In genomic region chr2:203783496-203784203, GRCh38 we compare ENCODE assay signal across 10 cellular contexts.
A peak's percentile ranks its signal among the peaks of the same experiment; 100 is the strongest.
DNase-seq lines count a peak whose midpoint lies in the region; ATAC-seq and TF ChIP-seq lines count a peak whose summit lies in the region.
"Had no signal": no experiment of that assay in that cellular context is flagged by ENCODE, and none has a peak within 500 bp of the region (broad histone marks: within the 10 kb centered on the region; RNA-seq: fewer than 3 reads in every experiment).

No MANE protein-coding gene starts in this region.

- no peak overlapping the region for H2AFZ ChIP-seq in trophoblast cell (ENCODE audit: insufficient read depth, low read length, poor library complexity)

- no peak overlapping the region for H4K12ac ChIP-seq in trophoblast cell (ENCODE audit: low read depth, low read length)

- no peak overlapping the region for H2AK5ac ChIP-seq in trophoblast cell (ENCODE audit: low read length)

- H3K4me2 ChIP-seq in trophoblast cell (ENCODE audit: low read length) = no peak overlapping the region

- ATAC-seq in HG02870 (IDR thresholded peaks at IDR 0.05; ENCODE audit: unreplicated experiment) (no peak), HG03520 (IDR thresholded peaks at IDR 0.05; ENCODE audit: unreplicated experiment) (no peak)

- H2BK12ac ChIP-seq in trophoblast cell (ENCODE audit: low read length) = peak overlapping the region; percentile 24

- no CpG with 5 or more reads among the region's 4 CpGs for WGBS in trophoblast cell (ENCODE audit: extremely low coverage, insufficient coverage, insufficient read length)

- no peak overlapping the region for H3K23ac ChIP-seq in trophoblast cell (ENCODE audit: low read length)

- peak overlapping the region; percentile 34 for H3K14ac ChIP-seq in trophoblast cell (ENCODE audit: low read length)

- peak overlapping the region; percentile 26 for H3K27ac ChIP-seq in trophoblast cell (ENCODE audit: low read depth, low read length)

- TF ChIP-seq CTCF in fibroblast of pulmonary artery (IDR thresholded peaks at IDR 0.05; ENCODE audit: low read length, missing control alignments) = no peak

- H3K4me3 ChIP-seq in fibroblast of pulmonary artery (replicated peaks; ENCODE audit: low read depth, low read length) = no peak overlapping the region
- no peak overlapping the region for H3K4me3 ChIP-seq in trophoblast cell (ENCODE audit: low read depth, low read length)

- no peak overlapping the region for H2BK5ac ChIP-seq in trophoblast cell (ENCODE audit: low read depth, low read length, poor library complexity)

- H3K4ac ChIP-seq in trophoblast cell (ENCODE audit: low read depth, low read length) = no peak overlapping the region

- no peaks in the 10 kb centered on the region for H3K27me3 ChIP-seq in trophoblast cell (ENCODE audit: insufficient read depth, low read length)

- H3K36me3 ChIP-seq in trophoblast cell (ENCODE audit: control insufficient read depth in 1 of 2, insufficient read depth in 2 of 2, low read length in 2 of 2) = no peaks in the 10 kb centered on the region

- peaks cover 0 to 10% of the 10 kb centered on the region in 2 experiments for H3K4me1 ChIP-seq in trophoblast cell (ENCODE audit: control insufficient read depth in 1 of 2, insufficient read depth in 2 of 2, low read length in 2 of 2)

- no peaks in the 10 kb centered on the region for H3K9me3 ChIP-seq in trophoblast cell (ENCODE audit: insufficient read depth, low read depth, low read length)

- no peak overlapping the region for H2BK120ac ChIP-seq in trophoblast cell (ENCODE audit: insufficient read depth, low read length, poor library complexity)

- DNase-seq in EL (peak; percentile 96), RPMI7951 (ENCODE audit: low read depth) (peak; percentile 77), fibroblast of pulmonary artery (ENCODE audit: low read depth) (peak; percentile 72), trophoblast cell (peak; percentile 87 to 98), putamen (ENCODE audit: low spot score) (no peak)
- DNase-seq: activated CD8-positive, alpha-beta memory T cell treated with anti-CD3 and anti-CD28 coated beads, Interleukin-2, amount 50 U/mL, for 48 hours; dermis blood vessel endothelial cell; nucleus accumbens had no signal

- no peak overlapping the region for H4K91ac ChIP-seq in trophoblast cell (ENCODE audit: low read depth, low read length)

- H3K9ac ChIP-seq in trophoblast cell (ENCODE audit: low read length) = no peak overlapping the region

- H3K18ac ChIP-seq in trophoblast cell (ENCODE audit: low read length) = no peak overlapping the region

- no peaks in the 10 kb centered on the region for H3K79me2 ChIP-seq in trophoblast cell (ENCODE audit: control insufficient read depth, insufficient read depth, low read length, poor library complexity)

- no peak overlapping the region for H4K8ac ChIP-seq in trophoblast cell (ENCODE audit: low read depth, low read length)

- H3K79me1 ChIP-seq in trophoblast cell (ENCODE audit: low read length) = peaks cover 2% of the 10 kb centered on the region
